In the genomic region with DNA sequence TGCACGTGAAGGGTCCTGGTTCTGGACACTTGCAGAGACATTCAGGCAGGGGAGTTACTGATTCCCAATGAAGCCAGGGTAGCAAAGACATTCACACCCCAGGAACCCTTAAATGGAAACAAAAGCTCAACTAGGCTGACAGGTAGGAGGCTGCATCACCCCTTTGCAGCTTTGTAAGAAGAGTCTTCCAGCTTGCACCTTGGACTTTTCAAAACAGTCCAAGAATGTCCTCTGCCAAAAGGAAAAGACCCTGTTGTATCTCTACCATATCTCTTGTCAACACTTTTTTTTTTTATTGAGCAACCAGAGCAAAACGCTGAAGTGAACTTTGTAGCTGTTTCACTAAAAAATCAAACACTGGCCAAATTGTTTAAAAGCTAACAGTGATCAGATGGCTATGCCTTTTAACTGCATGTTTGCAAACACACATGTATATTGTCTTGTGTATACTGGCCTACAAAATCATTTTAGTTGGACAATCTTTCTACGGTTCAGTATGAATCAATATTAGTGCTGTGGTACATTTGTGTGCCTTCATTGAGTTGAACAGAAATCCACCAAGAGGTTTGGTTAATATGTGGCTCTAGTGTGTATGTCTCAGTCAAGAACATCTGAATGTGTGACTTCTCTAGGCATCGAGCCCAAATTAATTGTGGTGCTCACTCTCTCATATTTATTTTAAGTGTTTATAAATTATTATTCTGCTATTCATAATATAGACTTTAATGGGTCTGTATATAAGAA, we compare ENCODE assay signal across 1 cellular context.
TF ChIP-seq lines count a peak whose summit lies in the region.

No MANE protein-coding gene starts in this region.

TF ChIP-seq in HepG2, 621 proteins besides CTCF, POLR2A, EP300 and RAD21 (continued from another document and continues in another):
- TF ChIP-seq, protein P1, sequence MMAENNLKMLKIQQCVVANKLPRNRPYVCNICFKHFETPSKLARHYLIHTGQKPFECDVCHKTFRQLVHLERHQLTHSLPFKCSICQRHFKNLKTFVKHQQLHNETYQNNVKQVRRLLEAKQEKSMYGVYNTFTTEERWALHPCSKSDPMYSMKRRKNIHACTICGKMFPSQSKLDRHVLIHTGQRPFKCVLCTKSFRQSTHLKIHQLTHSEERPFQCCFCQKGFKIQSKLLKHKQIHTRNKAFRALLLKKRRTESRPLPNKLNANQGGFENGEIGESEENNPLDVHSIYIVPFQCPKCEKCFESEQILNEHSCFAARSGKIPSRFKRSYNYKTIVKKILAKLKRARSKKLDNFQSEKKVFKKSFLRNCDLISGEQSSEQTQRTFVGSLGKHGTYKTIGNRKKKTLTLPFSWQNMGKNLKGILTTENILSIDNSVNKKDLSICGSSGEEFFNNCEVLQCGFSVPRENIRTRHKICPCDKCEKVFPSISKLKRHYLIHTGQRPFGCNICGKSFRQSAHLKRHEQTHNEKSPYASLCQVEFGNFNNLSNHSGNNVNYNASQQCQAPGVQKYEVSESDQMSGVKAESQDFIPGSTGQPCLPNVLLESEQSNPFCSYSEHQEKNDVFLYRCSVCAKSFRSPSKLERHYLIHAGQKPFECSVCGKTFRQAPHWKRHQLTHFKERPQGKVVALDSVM (CRISPR knock-in tag; IDR thresholded peaks at IDR 0.05): peak; percentile 32; the same call in 1 of the 2 replicates
- TF ChIP-seq STAG1 (CRISPR knock-in tag; IDR thresholded peaks at IDR 0.05) (0 out of 2 replicates have a peak, but pooled peaks have one; percentile 3), ZNF121 (CRISPR knock-in tag; IDR thresholded peaks at IDR 0.05) (0 out of 2 replicates have a peak, but pooled peaks have one; percentile 38), EEA1 (CRISPR knock-in tag; IDR thresholded peaks at IDR 0.05; ENCODE audit: borderline replicate concordance) (no peak), THAP11 (CRISPR knock-in tag; IDR thresholded peaks at IDR 0.05) (peak; percentile 57; the same call in 1 of the 2 replicates), ZNF10 (CRISPR knock-in tag; IDR thresholded peaks at IDR 0.05; ENCODE audit: borderline replicate concordance, low read depth) (no peak), CREM (IDR thresholded peaks at IDR 0.05) (peak; percentile 91), CREM (CRISPR knock-in tag; IDR thresholded peaks at IDR 0.05) (no peak), TBX2 (CRISPR knock-in tag; IDR thresholded peaks at IDR 0.05; ENCODE audit: borderline replicate concordance) (peak; percentile 84), ZNF30 (CRISPR knock-in tag; IDR thresholded peaks at IDR 0.05) (no peak), FOXJ3 (CRISPR knock-in tag; IDR thresholded peaks at IDR 0.05; ENCODE audit: borderline replicate concordance) (peak; percentile 98), HMG20A (CRISPR knock-in tag; IDR thresholded peaks at IDR 0.05; ENCODE audit: borderline replicate concordance) (peak; percentile 94), ZBTB38 (CRISPR knock-in tag; IDR thresholded peaks at IDR 0.05) (no peak), RCOR2 (CRISPR knock-in tag; IDR thresholded peaks at IDR 0.05) (peak; percentile 64; the same call in 1 of the 2 replicates), ZNF7 (CRISPR knock-in tag; IDR thresholded peaks at IDR 0.05) (no peak), JDP2 (CRISPR knock-in tag; IDR thresholded peaks at IDR 0.05; ENCODE audit: borderline replicate concordance) (no peak), RNF2 (conservative IDR thresholded peaks at IDR 0.05; ENCODE audit: low read depth) (no peak), BHLHE40 (IDR thresholded peaks at IDR 0.05; ENCODE audit: low read length) (0 out of 2 replicates have a peak, but pooled peaks have one; percentile 18), ZNF468 (CRISPR knock-in tag; IDR thresholded peaks at IDR 0.05) (no peak), TCF12 (IDR thresholded peaks at IDR 0.05) (no peak), TCF12 (CRISPR knock-in tag; IDR thresholded peaks at IDR 0.05) (peak; percentile 72; the same call in 1 of the 2 replicates), ZNF75D (CRISPR knock-in tag; IDR thresholded peaks at IDR 0.05; ENCODE audit: borderline replicate concordance) (no peak), MIXL1 (CRISPR knock-in tag; IDR thresholded peaks at IDR 0.05) (peak; percentile 85), HNRNPUL1 (IDR thresholded peaks at IDR 0.05; ENCODE audit: low read depth, low read length) (no peak), ZNF605 (CRISPR knock-in tag; IDR thresholded peaks at IDR 0.05) (peak; percentile 58; the same call in 1 of the 2 replicates), KLF15 (CRISPR knock-in tag; IDR thresholded peaks at IDR 0.05; ENCODE audit: borderline replicate concordance) (no peak), SPEN (CRISPR knock-in tag; IDR thresholded peaks at IDR 0.05; ENCODE audit: low read depth) (no peak), ZNF224 (CRISPR knock-in tag; IDR thresholded peaks at IDR 0.05) (no peak), GATA4 (IDR thresholded peaks at IDR 0.05; ENCODE audit: borderline replicate concordance, low read depth) (peak; percentile 94), ZSCAN25 (CRISPR knock-in tag; IDR thresholded peaks at IDR 0.05) (no peak), SIN3A (IDR thresholded peaks at IDR 0.05; ENCODE audit: borderline replicate concordance, low read depth, low read length) (no peak), ZNF17 (CRISPR knock-in tag; IDR thresholded peaks at IDR 0.05) (no peak), ZNF546 (CRISPR knock-in tag; conservative IDR thresholded peaks at IDR 0.05) (no peak), FOXK2 (IDR thresholded peaks at IDR 0.05) (peak; percentile 71), ZNF572 (CRISPR knock-in tag; IDR thresholded peaks at IDR 0.05) (no peak), MAFK (conservative IDR thresholded peaks at IDR 0.05 in 1 of 2, IDR thresholded peaks at IDR 0.05 in 1 of 2; ENCODE audit: low read length in 2 of 2) (no peak), AHR (CRISPR knock-in tag; IDR thresholded peaks at IDR 0.05) (no peak), ZNF629 (CRISPR knock-in tag; conservative IDR thresholded peaks at IDR 0.05) (no peak; the same call in 1 of the 2 replicates), ZNF768 (CRISPR knock-in tag; IDR thresholded peaks at IDR 0.05) (no peak), TCF7L2 (IDR thresholded peaks at IDR 0.05; ENCODE audit: low read depth, low read length) (peak; percentile 50; the same call in 1 of the 2 replicates), CHD4 (IDR thresholded peaks at IDR 0.05; ENCODE audit: borderline replicate concordance, low read length) (peak; percentile 80; the same call in 1 of the 2 replicates), AGO1 (IDR thresholded peaks at IDR 0.05; ENCODE audit: low read depth, low read length, poor library complexity, severe bottlenecking) (no peak), NCOA2 (CRISPR knock-in tag; IDR thresholded peaks at IDR 0.05) (peak; percentile 96), ZNF780A (CRISPR knock-in tag; IDR thresholded peaks at IDR 0.05) (0 out of 2 replicates have a peak, but pooled peaks have one; percentile 26)
- TF ChIP-seq, protein P2, sequence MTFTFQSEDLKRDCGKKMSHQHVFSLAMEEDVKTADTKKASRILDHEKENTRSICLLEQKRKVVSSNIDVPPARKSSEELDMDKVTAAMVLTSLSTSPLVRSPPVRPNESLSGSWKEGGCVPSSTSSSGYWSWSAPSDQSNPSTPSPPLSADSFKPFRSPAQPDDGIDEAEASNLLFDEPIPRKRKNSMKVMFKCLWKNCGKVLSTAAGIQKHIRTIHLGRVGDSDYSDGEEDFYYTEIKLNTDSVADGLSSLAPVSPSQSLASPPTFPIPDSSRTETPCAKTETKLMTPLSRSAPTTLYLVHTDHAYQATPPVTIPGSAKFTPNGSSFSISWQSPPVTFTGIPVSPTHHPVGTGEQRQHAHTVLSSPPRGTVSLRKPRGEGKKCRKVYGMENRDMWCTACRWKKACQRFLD (CRISPR knock-in tag; IDR thresholded peaks at IDR 0.05; ENCODE audit: borderline replicate concordance): no peak
- TF ChIP-seq, protein P3, sequence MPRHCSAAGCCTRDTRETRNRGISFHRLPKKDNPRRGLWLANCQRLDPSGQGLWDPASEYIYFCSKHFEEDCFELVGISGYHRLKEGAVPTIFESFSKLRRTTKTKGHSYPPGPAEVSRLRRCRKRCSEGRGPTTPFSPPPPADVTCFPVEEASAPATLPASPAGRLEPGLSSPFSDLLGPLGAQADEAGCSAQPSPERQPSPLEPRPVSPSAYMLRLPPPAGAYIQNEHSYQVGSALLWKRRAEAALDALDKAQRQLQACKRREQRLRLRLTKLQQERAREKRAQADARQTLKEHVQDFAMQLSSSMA (CRISPR knock-in tag; IDR thresholded peaks at IDR 0.05): no peak
- TF ChIP-seq, protein P4, sequence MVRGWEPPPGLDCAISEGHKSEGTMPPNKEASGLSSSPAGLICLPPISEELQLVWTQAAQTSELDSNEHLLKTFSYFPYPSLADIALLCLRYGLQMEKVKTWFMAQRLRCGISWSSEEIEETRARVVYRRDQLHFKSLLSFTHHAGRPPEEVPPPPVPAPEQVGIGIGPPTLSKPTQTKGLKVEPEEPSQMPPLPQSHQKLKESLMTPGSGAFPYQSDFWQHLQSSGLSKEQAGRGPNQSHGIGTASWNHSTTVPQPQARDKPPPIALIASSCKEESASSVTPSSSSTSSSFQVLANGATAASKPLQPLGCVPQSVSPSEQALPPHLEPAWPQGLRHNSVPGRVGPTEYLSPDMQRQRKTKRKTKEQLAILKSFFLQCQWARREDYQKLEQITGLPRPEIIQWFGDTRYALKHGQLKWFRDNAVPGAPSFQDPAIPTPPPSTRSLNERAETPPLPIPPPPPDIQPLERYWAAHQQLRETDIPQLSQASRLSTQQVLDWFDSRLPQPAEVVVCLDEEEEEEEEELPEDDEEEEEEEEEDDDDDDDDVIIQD (CRISPR knock-in tag; IDR thresholded peaks at IDR 0.05; ENCODE audit: low read depth): no peak
- TF ChIP-seq, protein P5, sequence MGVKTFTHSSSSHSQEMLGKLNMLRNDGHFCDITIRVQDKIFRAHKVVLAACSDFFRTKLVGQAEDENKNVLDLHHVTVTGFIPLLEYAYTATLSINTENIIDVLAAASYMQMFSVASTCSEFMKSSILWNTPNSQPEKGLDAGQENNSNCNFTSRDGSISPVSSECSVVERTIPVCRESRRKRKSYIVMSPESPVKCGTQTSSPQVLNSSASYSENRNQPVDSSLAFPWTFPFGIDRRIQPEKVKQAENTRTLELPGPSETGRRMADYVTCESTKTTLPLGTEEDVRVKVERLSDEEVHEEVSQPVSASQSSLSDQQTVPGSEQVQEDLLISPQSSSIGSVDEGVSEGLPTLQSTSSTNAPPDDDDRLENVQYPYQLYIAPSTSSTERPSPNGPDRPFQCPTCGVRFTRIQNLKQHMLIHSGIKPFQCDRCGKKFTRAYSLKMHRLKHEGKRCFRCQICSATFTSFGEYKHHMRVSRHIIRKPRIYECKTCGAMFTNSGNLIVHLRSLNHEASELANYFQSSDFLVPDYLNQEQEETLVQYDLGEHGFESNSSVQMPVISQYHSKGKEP (CRISPR knock-in tag; IDR thresholded peaks at IDR 0.05): no peak
- TF ChIP-seq, protein P6, sequence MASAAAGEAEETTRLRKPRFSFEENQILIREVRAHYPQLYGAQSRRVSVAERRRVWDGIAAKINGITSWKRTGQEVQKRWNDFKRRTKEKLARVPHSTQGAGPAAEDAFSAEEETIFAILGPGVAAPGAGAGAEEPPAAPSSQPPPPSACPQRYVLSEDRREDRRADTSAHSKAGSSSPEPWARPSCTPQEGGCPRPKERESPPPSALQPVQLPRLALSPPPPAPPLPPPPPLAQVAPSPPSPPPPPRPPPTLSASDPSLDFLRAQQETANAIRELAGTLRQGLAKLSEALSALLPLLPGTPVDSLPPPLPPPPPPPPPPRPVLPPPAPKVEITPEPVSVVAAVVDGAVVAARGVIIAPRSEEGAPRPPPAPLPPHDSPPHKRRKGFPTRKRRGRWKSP (CRISPR knock-in tag; IDR thresholded peaks at IDR 0.05): no peak; the same call in 1 of the 2 replicates
- TF ChIP-seq, protein P7, sequence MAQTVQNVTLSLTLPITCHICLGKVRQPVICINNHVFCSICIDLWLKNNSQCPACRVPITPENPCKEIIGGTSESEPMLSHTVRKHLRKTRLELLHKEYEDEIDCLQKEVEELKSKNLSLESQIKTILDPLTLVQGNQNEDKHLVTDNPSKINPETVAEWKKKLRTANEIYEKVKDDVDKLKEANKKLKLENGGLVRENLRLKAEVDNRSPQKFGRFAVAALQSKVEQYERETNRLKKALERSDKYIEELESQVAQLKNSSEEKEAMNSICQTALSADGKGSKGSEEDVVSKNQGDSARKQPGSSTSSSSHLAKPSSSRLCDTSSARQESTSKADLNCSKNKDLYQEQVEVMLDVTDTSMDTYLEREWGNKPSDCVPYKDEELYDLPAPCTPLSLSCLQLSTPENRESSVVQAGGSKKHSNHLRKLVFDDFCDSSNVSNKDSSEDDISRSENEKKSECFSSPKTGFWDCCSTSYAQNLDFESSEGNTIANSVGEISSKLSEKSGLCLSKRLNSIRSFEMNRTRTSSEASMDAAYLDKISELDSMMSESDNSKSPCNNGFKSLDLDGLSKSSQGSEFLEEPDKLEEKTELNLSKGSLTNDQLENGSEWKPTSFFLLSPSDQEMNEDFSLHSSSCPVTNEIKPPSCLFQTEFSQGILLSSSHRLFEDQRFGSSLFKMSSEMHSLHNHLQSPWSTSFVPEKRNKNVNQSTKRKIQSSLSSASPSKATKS (CRISPR knock-in tag; IDR thresholded peaks at IDR 0.05): 0 out of 2 replicates have a peak, but pooled peaks have one; percentile 67
- TF ChIP-seq, protein P8, sequence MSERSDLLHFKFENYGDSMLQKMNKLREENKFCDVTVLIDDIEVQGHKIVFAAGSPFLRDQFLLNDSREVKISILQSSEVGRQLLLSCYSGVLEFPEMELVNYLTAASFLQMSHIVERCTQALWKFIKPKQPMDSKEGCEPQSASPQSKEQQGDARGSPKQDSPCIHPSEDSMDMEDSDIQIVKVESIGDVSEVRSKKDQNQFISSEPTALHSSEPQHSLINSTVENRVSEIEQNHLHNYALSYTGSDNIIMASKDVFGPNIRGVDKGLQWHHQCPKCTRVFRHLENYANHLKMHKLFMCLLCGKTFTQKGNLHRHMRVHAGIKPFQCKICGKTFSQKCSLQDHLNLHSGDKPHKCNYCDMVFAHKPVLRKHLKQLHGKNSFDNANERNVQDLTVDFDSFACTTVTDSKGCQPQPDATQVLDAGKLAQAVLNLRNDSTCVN (CRISPR knock-in tag; IDR thresholded peaks at IDR 0.05; ENCODE audit: borderline replicate concordance): no peak
- TF ChIP-seq, protein P9, sequence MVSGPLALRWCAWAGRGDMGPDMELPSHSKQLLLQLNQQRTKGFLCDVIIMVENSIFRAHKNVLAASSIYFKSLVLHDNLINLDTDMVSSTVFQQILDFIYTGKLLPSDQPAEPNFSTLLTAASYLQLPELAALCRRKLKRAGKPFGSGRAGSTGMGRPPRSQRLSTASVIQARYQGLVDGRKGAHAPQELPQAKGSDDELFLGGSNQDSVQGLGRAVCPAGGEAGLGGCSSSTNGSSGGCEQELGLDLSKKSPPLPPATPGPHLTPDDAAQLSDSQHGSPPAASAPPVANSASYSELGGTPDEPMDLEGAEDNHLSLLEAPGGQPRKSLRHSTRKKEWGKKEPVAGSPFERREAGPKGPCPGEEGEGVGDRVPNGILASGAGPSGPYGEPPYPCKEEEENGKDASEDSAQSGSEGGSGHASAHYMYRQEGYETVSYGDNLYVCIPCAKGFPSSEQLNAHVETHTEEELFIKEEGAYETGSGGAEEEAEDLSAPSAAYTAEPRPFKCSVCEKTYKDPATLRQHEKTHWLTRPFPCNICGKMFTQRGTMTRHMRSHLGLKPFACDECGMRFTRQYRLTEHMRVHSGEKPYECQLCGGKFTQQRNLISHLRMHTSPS (CRISPR knock-in tag; IDR thresholded peaks at IDR 0.05; ENCODE audit: low read depth): no peak
- TF ChIP-seq, protein P10, sequence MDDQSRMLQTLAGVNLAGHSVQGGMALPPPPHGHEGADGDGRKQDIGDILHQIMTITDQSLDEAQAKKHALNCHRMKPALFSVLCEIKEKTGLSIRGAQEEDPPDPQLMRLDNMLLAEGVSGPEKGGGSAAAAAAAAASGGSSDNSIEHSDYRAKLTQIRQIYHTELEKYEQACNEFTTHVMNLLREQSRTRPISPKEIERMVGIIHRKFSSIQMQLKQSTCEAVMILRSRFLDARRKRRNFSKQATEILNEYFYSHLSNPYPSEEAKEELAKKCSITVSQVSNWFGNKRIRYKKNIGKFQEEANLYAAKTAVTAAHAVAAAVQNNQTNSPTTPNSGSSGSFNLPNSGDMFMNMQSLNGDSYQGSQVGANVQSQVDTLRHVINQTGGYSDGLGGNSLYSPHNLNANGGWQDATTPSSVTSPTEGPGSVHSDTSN (CRISPR knock-in tag; IDR thresholded peaks at IDR 0.05; ENCODE audit: borderline replicate concordance): no peak
